Comparison of ENCODE assay signal across 8 cellular contexts in the genomic region with DNA sequence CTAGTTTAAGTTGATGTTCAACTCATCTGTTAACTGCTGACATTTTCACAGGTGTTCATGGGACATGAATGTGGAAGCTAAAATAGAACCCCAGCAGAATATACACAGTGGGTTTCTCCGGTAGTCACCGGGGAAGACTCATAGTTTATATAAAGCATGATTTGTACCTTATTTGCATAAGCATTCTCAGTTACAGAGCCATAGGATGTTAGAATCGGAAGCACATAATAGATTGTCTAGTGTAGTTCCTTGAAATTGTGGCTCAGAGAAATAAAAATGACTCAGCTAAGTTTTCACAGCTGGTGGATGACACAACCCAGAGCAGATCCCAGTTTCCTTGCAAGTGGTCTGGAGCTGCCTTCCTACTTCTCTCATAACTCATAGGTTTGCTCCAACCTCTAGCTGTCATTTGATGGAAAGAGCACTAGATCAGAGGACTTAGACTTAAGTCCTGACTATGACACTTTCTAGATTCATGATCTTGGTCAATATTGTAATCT.
DNase-seq lines count a peak whose midpoint lies in the region; ATAC-seq and TF ChIP-seq lines count a peak whose summit lies in the region.

No MANE protein-coding gene starts in this region.

- H3K27me3 ChIP-seq in H7 (ENCODE audit: control insufficient read depth, insufficient read depth, low read length) (no peaks in the 10 kb centered on the region), suprapubic skin (no peaks in the 10 kb centered on the region)

- H3K27ac ChIP-seq in suprapubic skin: no peak overlapping the region

- 64% methylated on average over 3 of the region's 3 CpGs for WGBS in suprapubic skin

- H3K36me3 ChIP-seq in H7 (replicated peaks; ENCODE audit: control insufficient read depth, insufficient read depth, low read length): no peaks in the 10 kb centered on the region
- H3K36me3 ChIP-seq in suprapubic skin: no peaks in the 10 kb centered on the region

- no peaks in the 10 kb centered on the region for H3K9me3 ChIP-seq in suprapubic skin

- H3K4me1 ChIP-seq in suprapubic skin: no peaks in the 10 kb centered on the region

- no peak overlapping the region for H3K4me3 ChIP-seq in H7 (ENCODE audit: insufficient read depth, low read depth, low read length)
- H3K4me3 ChIP-seq in suprapubic skin: no peak overlapping the region

- CTCF ChIA-PET in GM10248 (lab: Yijun Ruan, JAX): interaction anchor here (0.8 to 2.2 kb wide), 5 partner anchors 9 to 63 kb away, joined by 3 to 16 read pairs (median 5); no protein-coding TSS in a partner anchor

- no peak for TF ChIP-seq CTCF in GM10248 (IDR thresholded peaks at IDR 0.05; ENCODE audit: control extremely low read depth, extremely low read depth, low read depth, missing control alignments)
- no peak for TF ChIP-seq CTCF in suprapubic skin (IDR thresholded peaks at IDR 0.05)

- POLR2A ChIA-PET in GM10248 (lab: Yijun Ruan, JAX): interaction anchor here (0.6 kb wide), 1 partner anchor 173 kb away, joined by 3 read pairs; no protein-coding TSS in a partner anchor

- no peak for TF ChIP-seq EP300 in suprapubic skin (IDR thresholded peaks at IDR 0.05)

- DNase-seq in GM10248 (ENCODE audit: extremely low spot score): peak; percentile 15
- peak; percentile 14 for DNase-seq in HS-27A (ENCODE audit: low read depth)
- DNase-seq in H7: no peak
- no peak for DNase-seq in stimulated activated CD4-positive, alpha-beta T cell treated with anti-CD3 and anti-CD28 coated beads, Interleukin-15, amount 100 ng/mL, for 24 hours
- no peak for DNase-seq in stimulated activated CD4-positive, alpha-beta T cell treated with anti-CD3 and anti-CD28 coated beads, Interleukin-4, amount 100 ng/mL, for 1 hour
- no peak for DNase-seq in suprapubic skin (ENCODE audit: low spot score in 2 of 2)

- no peak for TF ChIP-seq POLR2A in suprapubic skin (IDR thresholded peaks at IDR 0.05)

- ATAC-seq in GM21515 (IDR thresholded peaks at IDR 0.05; ENCODE audit: unreplicated experiment) (peak; percentile 90), esophagus mucosa (peak; percentile 17)

Comparison
In these comparisons a context has a peak if more than half of its experiments do, and no peak if none do; other contexts are left out.
1. DNase-seq: peak in GM10248 (single experiment) and HS-27A (single experiment); none in H7 (single experiment), stimulated activated CD4-positive, alpha-beta T cell treated with anti-CD3 and anti-CD28 coated beads, Interleukin-15, amount 100 ng/mL, for 24 hours (single experiment), stimulated activated CD4-positive, alpha-beta T cell treated with anti-CD3 and anti-CD28 coated beads, Interleukin-4, amount 100 ng/mL, for 1 hour (single experiment) and suprapubic skin (0 of 2).